Comparison of ENCODE assay signal across 14 cellular contexts in genomic region chr19:49129238-49129583, GRCh38. TPM values are rescaled to one million over a fixed set of nuclear protein-coding genes. Genes with fewer than 3 reads are reported as not detected.
DNase-seq lines count a peak whose midpoint lies in the region; ATAC-seq and TF ChIP-seq lines count a peak whose summit lies in the region.
"Had no signal": no experiment of that assay in that cellular context is flagged by ENCODE, and none has a peak within 500 bp of the region (broad histone marks: within the 10 kb centered on the region; RNA-seq: fewer than 3 reads in every experiment).

No MANE protein-coding gene starts in this region.

- no peaks in the 10 kb centered on the region for H3K36me3 Mint-ChIP-seq in CD8-positive, alpha-beta memory T cell
- H3K36me3 Mint-ChIP-seq in T-helper 17 cell (ENCODE audit: low read depth) = no peaks in the 10 kb centered on the region

- H3K79me2 ChIP-seq in HCT116 (ENCODE audit: insufficient read depth, low read length) = no peaks in the 10 kb centered on the region

- H3K4me1 Mint-ChIP-seq in CD8-positive, alpha-beta memory T cell = peaks cover 18 to 29% (median 20%) of the 10 kb centered on the region in 3 donors
- peaks cover 22% of the 10 kb centered on the region for H3K4me1 Mint-ChIP-seq in T-helper 17 cell

- no peaks in the 10 kb centered on the region for H3K36me3 ChIP-seq in CD8-positive, alpha-beta memory T cell (ENCODE audit: insufficient read depth, low read length)
- H3K36me3 ChIP-seq in HCT116 (ENCODE audit: control insufficient read depth in 1 of 2, insufficient read depth in 2 of 2, low read length in 2 of 2) = peaks cover 0 to 8% of the 10 kb centered on the region in 2 experiments; a peak in 2 of 4 replicates
- no peaks in the 10 kb centered on the region for H3K36me3 ChIP-seq in mucosa of descending colon (ENCODE audit: low read depth)

- peak overlapping the region; percentile 73 for H3K4me3 ChIP-seq in CD8-positive, alpha-beta memory T cell (ENCODE audit: low read length)
- peak overlapping the region in 1 of 2 experiments; percentile 60; a peak in 2 of 4 replicates for H3K4me3 ChIP-seq in HCT116 (replicated peaks in 1 of 2; ENCODE audit: low read depth in 1 of 2, low read length in 2 of 2)
- no peak overlapping the region for H3K4me3 ChIP-seq in mucosa of descending colon
- H3K4me3 ChIP-seq: lung had no signal

- TF ChIP-seq POLR2A in HCT116 (IDR thresholded peaks at IDR 0.05; ENCODE audit: borderline replicate concordance, extremely low read depth, insufficient read depth, insufficient read length) = no peak

- peaks cover 0 to 9% of the 10 kb centered on the region in 2 donors for H3K27me3 Mint-ChIP-seq in CD8-positive, alpha-beta memory T cell
- H3K27me3 Mint-ChIP-seq in T-helper 17 cell = no peaks in the 10 kb centered on the region

- H3K27me3 ChIP-seq in CD8-positive, alpha-beta memory T cell (ENCODE audit: insufficient read depth, low read length, poor library complexity, severe bottlenecking) = no peaks in the 10 kb centered on the region
- H3K27me3 ChIP-seq in HCT116 (ENCODE audit: insufficient read depth, low read length) = no peaks in the 10 kb centered on the region

- peak overlapping the region in 4 of 7 donors; percentile 15 to 48 (median 37) for H3K4me3 Mint-ChIP-seq in CD8-positive, alpha-beta memory T cell
- peak overlapping the region; percentile 47 for H3K4me3 Mint-ChIP-seq in T-helper 17 cell

- ATAC-seq in HCT116 (no peak), T-helper 17 cell (no peak), mucosa of descending colon (no peak), GM19324 (IDR thresholded peaks at IDR 0.05; ENCODE audit: low FRiP score, unreplicated experiment) (no peak), HG03469 (IDR thresholded peaks at IDR 0.05; ENCODE audit: unreplicated experiment) (no peak)

- TF ChIP-seq RAD21 in HCT116 (IDR thresholded peaks at IDR 0.05; ENCODE audit: low read depth) = no peak

- RAD21 ChIA-PET in HCT116 (lab: Charles Lee; ENCODE audit: low non-redundant PET in 1 of 2, low total read pairs in 2 of 2, uncharacterized antibody in 2 of 2, unreplicated experiment in 2 of 2) = no interaction called here

- intact Hi-C loops in HCT116 (cut with micrococcal nuclease) = no loop called here
- intact Hi-C loops in mucosa of descending colon (cut with DNase I, micrococcal nuclease) = no loop called here

- no peak for TF ChIP-seq CTCF in HCT116 (IDR thresholded peaks at IDR 0.05 in 2 of 3, conservative IDR thresholded peaks at IDR 0.05 in 1 of 3; ENCODE audit: borderline replicate concordance in 1 of 3, insufficient read depth in 1 of 3, low read depth in 2 of 3, low read length in 2 of 3)
- no peak for TF ChIP-seq CTCF in mucosa of descending colon (IDR thresholded peaks at IDR 0.05)

- peak overlapping the region; percentile 59 for H3K27ac ChIP-seq in CD8-positive, alpha-beta memory T cell (ENCODE audit: low read depth, low read length)
- H3K27ac ChIP-seq in HCT116 (ENCODE audit: low read depth, low read length) = peak overlapping the region; percentile 62

- no TSS peak for BruUV-seq in HCT116 (replicated peaks; lab: Mats Ljungman, UMichigan)

- peak overlapping the region; percentile 88 for H3K4me2 ChIP-seq in HCT116 (ENCODE audit: low read length)

- H3K4me1 ChIP-seq in CD8-positive, alpha-beta memory T cell (ENCODE audit: insufficient read depth, low read length) = peaks cover 16% of the 10 kb centered on the region
- H3K4me1 ChIP-seq in HCT116 (ENCODE audit: control insufficient read depth in 1 of 2, insufficient read depth in 2 of 2, low read length in 2 of 2) (peaks cover 12 to 28% of the 10 kb centered on the region in 2 experiments), mucosa of descending colon (ENCODE audit: low read depth) (peaks cover 35% of the 10 kb centered on the region)

- no peak overlapping the region for H2AFZ ChIP-seq in HCT116 (ENCODE audit: low read depth, low read length, poor library complexity, severe bottlenecking)

- H3K27ac Mint-ChIP-seq in CD8-positive, alpha-beta memory T cell = peak overlapping the region in 2 of 8 donors; percentile 32 to 39
- H3K27ac Mint-ChIP-seq in T-helper 17 cell = no peak overlapping the region

- no peaks in the 10 kb centered on the region for H3K9me3 ChIP-seq in CD8-positive, alpha-beta memory T cell (ENCODE audit: low read length)
- H3K9me3 ChIP-seq in HCT116 (ENCODE audit: control insufficient read depth in 1 of 2, insufficient read depth in 1 of 2, low read depth in 1 of 2, low read length in 2 of 2) = no peaks in the 10 kb centered on the region
- H3K9me3 ChIP-seq in T-helper 17 cell (ENCODE audit: control insufficient read depth, low read length, poor library complexity, severe bottlenecking) = no peaks in the 10 kb centered on the region
- no peaks in the 10 kb centered on the region for H3K9me3 ChIP-seq in mucosa of descending colon

- H4K20me1 ChIP-seq in HCT116 (ENCODE audit: insufficient read depth) = no peaks in the 10 kb centered on the region

- no peak for DNase-seq in CD8-positive, alpha-beta memory T cell
- DNase-seq in HCT116 (ENCODE audit: low read depth, low spot score) (no peak), T-helper 17 cell (no peak), mucosa of descending colon (peak in 2 of 3 donors; percentile 58 to 66), NAMALWA (ENCODE audit: low spot score) (no peak), HEK293T (ENCODE audit: extremely low spot score) (no peak)
- DNase-seq: activated CD8-positive, alpha-beta memory T cell treated with anti-CD3 and anti-CD28 coated beads, Interleukin-2, amount 50 U/mL, for 4 hours; DMS153; MM.1S; stimulated activated CD4-positive, alpha-beta T cell treated with anti-CD3 and anti-CD28 coated beads, Interleukin-4, amount 100 ng/mL, for 24 hours; T-helper 1 cell had no signal

- CTCF ChIA-PET in CD8-positive, alpha-beta memory T cell (lab: Charles Lee) = interaction anchor here (1.2 to 3.9 kb wide), 4 partner anchors 15 to 32 kb away, joined by 3 to 16 read pairs (median 12); partner anchors contain the start of gene LIN7B
- CTCF ChIA-PET in HCT116 (lab: Charles Lee) (interaction anchor here (1.7 kb wide), 1 partner anchor 17 kb away, joined by 6 read pairs; no protein-coding TSS in a partner anchor), HEK293T (lab: Yijun Ruan, JAX) (interaction anchor here (2.1 kb wide), 1 partner anchor 17 kb away, joined by 6 read pairs; no protein-coding TSS in a partner anchor)

- H3K9me3 Mint-ChIP-seq in CD8-positive, alpha-beta memory T cell = no peaks in the 10 kb centered on the region

- no peak overlapping the region; the same call in 1 of the 2 replicates for H3K9ac ChIP-seq in HCT116 (ENCODE audit: low read length)

- POLR2A ChIA-PET in CD8-positive, alpha-beta memory T cell (lab: Charles Lee) = interaction anchor here (1.8 to 2.9 kb wide), 2 partner anchors 15 to 136 kb away, joined by 5 to 15 read pairs; partner anchors contain the start of genes GYS1, LIN7B and RUVBL2
- POLR2A ChIA-PET in HCT116 (lab: Charles Lee) = interaction anchor here (1.3 to 2.3 kb wide), 2 partner anchors 15 to 21 kb away, joined by 5 to 9 read pairs; partner anchors contain the start of gene LIN7B
- POLR2A ChIA-PET in HEK293T (lab: Yijun Ruan, JAX) = interaction anchor here (1.6 kb wide), 1 partner anchor 15 kb away, joined by 7 read pairs; the partner anchor contains the start of gene LIN7B

- no peaks in the 10 kb centered on the region for H3K9me2 ChIP-seq in HCT116 (ENCODE audit: insufficient read depth)

TF ChIP-seq in HCT116, 20 proteins besides CTCF, POLR2A, EP300 and RAD21 (continues in another document):
- TF ChIP-seq FOSL1 (IDR thresholded peaks at IDR 0.05; ENCODE audit: low read depth) = no peak
- no peak for TF ChIP-seq JUND (IDR thresholded peaks at IDR 0.05)
- no peak for TF ChIP-seq CBX3 (IDR thresholded peaks at IDR 0.05; ENCODE audit: low read depth)
- TF ChIP-seq CEBPB (IDR thresholded peaks at IDR 0.05; ENCODE audit: low read depth) = no peak
- no peak for TF ChIP-seq ELF1 (IDR thresholded peaks at IDR 0.05; ENCODE audit: borderline replicate concordance, low read depth)
- TF ChIP-seq EGR1 (IDR thresholded peaks at IDR 0.05; ENCODE audit: low read depth) = no peak

TF ChIP-seq in HEK293T, 16 proteins besides CTCF, POLR2A, EP300 and RAD21:
- TF ChIP-seq, protein P1, sequence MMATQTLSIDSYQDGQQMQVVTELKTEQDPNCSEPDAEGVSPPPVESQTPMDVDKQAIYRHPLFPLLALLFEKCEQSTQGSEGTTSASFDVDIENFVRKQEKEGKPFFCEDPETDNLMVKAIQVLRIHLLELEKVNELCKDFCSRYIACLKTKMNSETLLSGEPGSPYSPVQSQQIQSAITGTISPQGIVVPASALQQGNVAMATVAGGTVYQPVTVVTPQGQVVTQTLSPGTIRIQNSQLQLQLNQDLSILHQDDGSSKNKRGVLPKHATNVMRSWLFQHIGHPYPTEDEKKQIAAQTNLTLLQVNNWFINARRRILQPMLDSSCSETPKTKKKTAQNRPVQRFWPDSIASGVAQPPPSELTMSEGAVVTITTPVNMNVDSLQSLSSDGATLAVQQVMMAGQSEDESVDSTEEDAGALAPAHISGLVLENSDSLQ (IDR thresholded peaks at IDR 0.05) = no peak

RNA-seq across cellular contexts. Expression of gene PPFIA3, which starts 9.9 kb away (rescaled TPM):
- total RNA-seq in CD8-positive, alpha-beta memory T cell = 1 to 10 TPM; 3.2 to 3.3 TPM
- polyA plus RNA-seq in CD8-positive, alpha-beta memory T cell = 0.56 TPM
- total RNA-seq in HCT116 (2021; ENCODE audit: unreplicated experiment) (28.1 TPM), T-helper 17 cell (1 to 10 TPM; 2.6 to 3.9 TPM), mucosa of descending colon (10 to 100 TPM; 15.1 to 21.4 (median 19.6) TPM)
- polyA plus RNA-seq in HCT116 (2012) = 17.3 and 20.5 TPM in 2 replicates

RNA-seq across cellular contexts. Expression of gene C19orf73, which starts 10.3 kb away (rescaled TPM):
- total RNA-seq in CD8-positive, alpha-beta memory T cell = 1 to 10 TPM; 1.4 to 2.5 TPM
- polyA plus RNA-seq in CD8-positive, alpha-beta memory T cell = 3.1 TPM
- 2.2 TPM for total RNA-seq in HCT116 (2021; ENCODE audit: unreplicated experiment)
- polyA plus RNA-seq in HCT116 (2012) = 2.4 and 2.5 TPM in 2 replicates
- total RNA-seq in T-helper 17 cell = 1 to 10 TPM; 3.6 to 3.9 TPM
- total RNA-seq in mucosa of descending colon = 1 to 10 TPM; 1.8 to 3.2 (median 2.1) TPM

RNA-seq across cellular contexts. Expression of gene LIN7B, which starts 15.0 kb away (rescaled TPM):
- 1 to 10 TPM; 4.0 to 5.1 TPM for total RNA-seq in CD8-positive, alpha-beta memory T cell
- 8.1 TPM for polyA plus RNA-seq in CD8-positive, alpha-beta memory T cell
- total RNA-seq in HCT116 (2021; ENCODE audit: unreplicated experiment) (7.2 TPM), T-helper 17 cell (1 to 10 TPM; 4.7 to 5.2 TPM), mucosa of descending colon (10 to 100 TPM in 2 of 3 donors, 1 to 10 TPM in 1; 7.2 to 20.4 (median 11.7) TPM)
- 7.0 and 7.1 TPM in 2 replicates for polyA plus RNA-seq in HCT116 (2012)

RNA-seq across cellular contexts. Expression of gene HRC, which starts 26.0 kb away (rescaled TPM):
- total RNA-seq in CD8-positive, alpha-beta memory T cell = not detected
- not detected for polyA plus RNA-seq in CD8-positive, alpha-beta memory T cell
- total RNA-seq in HCT116 (2021; ENCODE audit: unreplicated experiment) (not detected), T-helper 17 cell (not detected), mucosa of descending colon (1 to 10 TPM in 2 of 3 donors, under 1 TPM in 1; 0.73 to 1.9 (median 1.2) TPM)
- polyA plus RNA-seq in HCT116 (2012) = 0.35 and 0.46 TPM in 2 replicates

RNA-seq across cellular contexts. Expression of gene TRPM4, which starts 28.4 kb away (rescaled TPM):
- not detected for total RNA-seq in CD8-positive, alpha-beta memory T cell
- polyA plus RNA-seq in CD8-positive, alpha-beta memory T cell = not detected
- total RNA-seq in HCT116 (2021; ENCODE audit: unreplicated experiment) (44.2 TPM), T-helper 17 cell (under 1 TPM in 1 of 2 donors, not detected in 1; 0.25 TPM), mucosa of descending colon (100 to 1,000 TPM; 182 to 398 (median 274) TPM)
- 40.3 and 42.4 TPM in 2 replicates for polyA plus RNA-seq in HCT116 (2012)

Comparison
In these comparisons a context has a peak if more than half of its experiments do, and no peak if none do; other contexts are left out.
1. DNase-seq: peak in mucosa of descending colon (2 of 3); none in CD8-positive, alpha-beta memory T cell (0 of 5), HCT116 (single experiment), T-helper 17 cell (0 of 3), NAMALWA (single experiment) and HEK293T (single experiment).